Comparison of ENCODE assay signal across 7 cellular contexts in genomic region chr2:43219383-43220228, GRCh38. TPM values are rescaled to one million over a fixed set of nuclear protein-coding genes. Genes with fewer than 3 reads are reported as not detected.
DNase-seq lines count a peak whose midpoint lies in the region; ATAC-seq, FAIRE-seq and TF ChIP-seq lines count a peak whose summit lies in the region.

No MANE protein-coding gene starts in this region.

- peaks cover 5 to 14% of the 10 kb centered on the region in 2 donors for H3K36me3 ChIP-seq in kidney (ENCODE audit: control insufficient read depth in 1 of 2, insufficient read depth in 2 of 2, low read length in 2 of 2)

- H3K9ac ChIP-seq in kidney (ENCODE audit: low read length in 2 of 2): peak overlapping the region; percentile 63 to 85

- peaks cover 24 to 41% of the 10 kb centered on the region in 2 donors for H3K4me1 ChIP-seq in kidney (ENCODE audit: control insufficient read depth in 1 of 2, insufficient read depth in 1 of 2, low read depth in 1 of 2, low read length in 2 of 2)

- H3K4me3 ChIP-seq in kidney (ENCODE audit: low read length in 2 of 2): peak overlapping the region; percentile 66 to 92

- peak overlapping the region; percentile 94 to 98 for H3K27ac ChIP-seq in kidney (ENCODE audit: low read depth in 2 of 2, low read length in 2 of 2)

- no peaks in the 10 kb centered on the region for H3K9me3 ChIP-seq in kidney (ENCODE audit: control insufficient read depth in 1 of 2, low read length in 2 of 2)

- DNase-seq in NCI-H2029 treated with DMSO at 0.1 percent for 48 hours (lab: John Stamatoyannopoulos, UW): peak; percentile 48
- DNase-seq in activated CD4-positive, CD25-positive, alpha-beta regulatory T cell (lab: John Stamatoyannopoulos, UW): peak; percentile 36 to 61 (median 59)
- DNase-seq in central memory CD4-positive, alpha-beta T cell: peak; percentile 92
- DNase-seq in kidney: peak; percentile 97
- peak; percentile 71 to 73 for DNase-seq in stimulated activated CD4-positive, alpha-beta T cell treated with anti-CD3 and anti-CD28 coated beads, Interleukin-15, amount 100 ng/mL, for 48 hours (ENCODE audit: low read depth in 2 of 2)

- FAIRE-seq in kidney (lab: Jason Lieb, UNC): no peak

- ATAC-seq in GM18498 (IDR thresholded peaks at IDR 0.05; ENCODE audit: unreplicated experiment) (peak; percentile 59), HG02763 (IDR thresholded peaks at IDR 0.05; ENCODE audit: unreplicated experiment) (peak; percentile 52)

- TF ChIP-seq CTCF in kidney (IDR thresholded peaks at IDR 0.05; ENCODE audit: borderline replicate concordance, extremely low read depth, insufficient read depth): no peak

- intact Hi-C loops in kidney (cut with DNase I): loop anchor here (10.0 kb wide), 1 partner anchor 265 kb away; no protein-coding TSS in a partner anchor

RNA-seq across cellular contexts. Expression of gene ZFP36L2, which starts 6.8 kb away (rescaled TPM):
- total RNA-seq in kidney: 247 TPM
- polyA plus RNA-seq in kidney (ENCODE audit: insufficient read depth, low read depth, low replicate concordance): 35.4 TPM

Comparison
In these comparisons a context has a peak if more than half of its experiments do, and no peak if none do; other contexts are left out.
1. Peak in every context shown above with its lines: DNase-seq, ATAC-seq, H3K4me3 ChIP-seq and H3K27ac ChIP-seq.